7 cellular contexts compared by ENCODE assay signal in genomic region chr11:575324-575995, GRCh38. TPM values are rescaled to one million over a fixed set of nuclear protein-coding genes. Genes with fewer than 3 reads are reported as not detected.
DNase-seq lines count a peak whose midpoint lies in the region; ATAC-seq, FAIRE-seq and TF ChIP-seq lines count a peak whose summit lies in the region.

No MANE protein-coding gene starts in this region.

- CTCF ChIA-PET in HEK293T (lab: Yijun Ruan, JAX) = interaction anchor here (0.7 kb wide), 2 partner anchors 10 kb away, joined by 3 read pairs; no protein-coding TSS in a partner anchor

- H3K27ac Mint-ChIP-seq in activated naive CD8-positive, alpha-beta T cell treated with anti-CD3 and anti-CD28 coated beads, Interleukin-2, amount 10 ng/mL, durations not matched to agents 7 days and 5 days = peak overlapping the region; percentile 21

- peaks cover 1% of the 10 kb centered on the region for H3K36me3 Mint-ChIP-seq in activated naive CD8-positive, alpha-beta T cell treated with anti-CD3 and anti-CD28 coated beads, Interleukin-2, amount 10 ng/mL, durations not matched to agents 7 days and 5 days

- TF ChIP-seq POLR2A in GM12892 (IDR thresholded peaks at IDR 0.05; ENCODE audit: low read depth, low read length) = no peak

- H3K36me3 ChIP-seq in iPS DF 6.9 (ENCODE audit: control insufficient read depth, insufficient read depth, low read length) (no peaks in the 10 kb centered on the region), skeletal muscle tissue (ENCODE audit: control insufficient read depth in 3 of 3, insufficient read depth in 3 of 3, low read length in 3 of 3) (peaks cover 0 to 3% (median 2%) of the 10 kb centered on the region in 3 donors)

- peak; percentile 44 for ATAC-seq in activated naive CD8-positive, alpha-beta T cell treated with anti-CD3 and anti-CD28 coated beads, Interleukin-2, amount 10 ng/mL, durations not matched to agents 7 days and 5 days (ENCODE audit: low read depth)

- H3K4me3 Mint-ChIP-seq in activated naive CD8-positive, alpha-beta T cell treated with anti-CD3 and anti-CD28 coated beads, Interleukin-2, amount 10 ng/mL, durations not matched to agents 7 days and 5 days = peak overlapping the region; percentile 87

- H3K9me3 ChIP-seq in iPS DF 6.9 (ENCODE audit: control insufficient read depth, insufficient read depth, low read length) (no peaks in the 10 kb centered on the region), skeletal muscle tissue (ENCODE audit: control insufficient read depth in 3 of 3, low read length in 3 of 3) (no peaks in the 10 kb centered on the region)

- no CpG with 5 or more reads among the region's 78 CpGs for WGBS in iPS DF 6.9 (ENCODE audit: insufficient coverage, insufficient read length)

- peaks cover 16% of the 10 kb centered on the region for H3K27me3 Mint-ChIP-seq in activated naive CD8-positive, alpha-beta T cell treated with anti-CD3 and anti-CD28 coated beads, Interleukin-2, amount 10 ng/mL, durations not matched to agents 7 days and 5 days

- no peak overlapping the region for H3K27ac ChIP-seq in iPS DF 6.9 (ENCODE audit: low read length)
- H3K27ac ChIP-seq in skeletal muscle tissue (ENCODE audit: low read depth, low read length) = no peak overlapping the region

- peaks cover 14% of the 10 kb centered on the region for H3K4me1 ChIP-seq in iPS DF 6.9 (ENCODE audit: control insufficient read depth, insufficient read depth, low read length)
- H3K4me1 ChIP-seq in skeletal muscle tissue (ENCODE audit: control insufficient read depth in 3 of 3, insufficient read depth in 3 of 3, low read length in 3 of 3) = peaks cover 49 to 57% (median 49%) of the 10 kb centered on the region in 3 donors

- H3K27me3 ChIP-seq in iPS DF 6.9 (ENCODE audit: control insufficient read depth, insufficient read depth, low read length) = peaks cover 5% of the 10 kb centered on the region; the same call in 1 of the 2 replicates
- H3K27me3 ChIP-seq in skeletal muscle tissue (ENCODE audit: control insufficient read depth in 3 of 3, insufficient read depth in 3 of 3, low read length in 3 of 3) = no peaks in the 10 kb centered on the region

- no peak for FAIRE-seq in GM12892 (lab: Jason Lieb, UNC)

- H3K4me3 ChIP-seq in iPS DF 6.9 (ENCODE audit: low read length) (peak overlapping the region; percentile 80), skeletal muscle tissue (ENCODE audit: low read length in 3 of 3) (peak overlapping the region; percentile 51 to 88 (median 80))

- H3K4me1 Mint-ChIP-seq in activated naive CD8-positive, alpha-beta T cell treated with anti-CD3 and anti-CD28 coated beads, Interleukin-2, amount 10 ng/mL, durations not matched to agents 7 days and 5 days = peaks cover 34% of the 10 kb centered on the region

- DNase-seq in GM12892 (ENCODE audit: insufficient read length) (peak; percentile 83), HEK293T (ENCODE audit: extremely low spot score) (no peak), NCI-H146 treated with DMSO at 0.1 percent for 48 hours (lab: John Stamatoyannopoulos, UW; ENCODE audit: unreplicated experiment) (peak; percentile 62), iPS DF 6.9 (ENCODE audit: low read depth, low spot score) (no peak), G401 (ENCODE audit: low spot score) (no peak)
- no peak for DNase-seq in activated naive CD8-positive, alpha-beta T cell treated with anti-CD3 and anti-CD28 coated beads, Interleukin-2, amount 10 ng/mL, durations not matched to agents 7 days and 5 days

- peak overlapping the region; percentile 61 to 83 (median 73) for H3K9ac ChIP-seq in skeletal muscle tissue (ENCODE audit: low read depth in 1 of 3, low read length in 3 of 3)

- no peaks in the 10 kb centered on the region for H3K9me3 Mint-ChIP-seq in activated naive CD8-positive, alpha-beta T cell treated with anti-CD3 and anti-CD28 coated beads, Interleukin-2, amount 10 ng/mL, durations not matched to agents 7 days and 5 days

- POLR2A ChIA-PET in HEK293T (lab: Yijun Ruan, JAX) = interaction anchor here (0.6 to 1.1 kb wide), 14 partner anchors 10 to 368 kb away, joined by 3 to 17 read pairs (median 3); partner anchors contain the start of genes BET1L, GATD1, IRF7 and PNPLA2
- POLR2A ChIA-PET in activated naive CD8-positive, alpha-beta T cell treated with anti-CD3 and anti-CD28 coated beads, Interleukin-2, amount 10 ng/mL, durations not matched to agents 7 days and 5 days (lab: Charles Lee) = interaction anchor here (0.6 to 2.0 kb wide), 18 partner anchors 9 to 281 kb away, joined by 3 to 28 read pairs (median 4); partner anchors contain the start of genes IRF7, PNPLA2, SIGIRR and TALDO1

- in situ Hi-C loops in G401 (cut with HindIII; ENCODE audit: low sequenced_read_pairs) = no loop called here

TF ChIP-seq in HEK293T, 16 proteins besides CTCF, POLR2A, EP300 and RAD21:
- TF ChIP-seq ELF4 (IDR thresholded peaks at IDR 0.05) (no peak), ZNF384 (IDR thresholded peaks at IDR 0.05) (no peak), CTBP1 (IDR thresholded peaks at IDR 0.05; ENCODE audit: borderline replicate concordance) (no peak), FOXM1 (IDR thresholded peaks at IDR 0.05; ENCODE audit: borderline replicate concordance) (no peak), L3MBTL2 (conservative IDR thresholded peaks at IDR 0.05) (peak; percentile 58)
TF ChIP-seq in HEK293T: peak in this region for 1.

RNA-seq across cellular contexts. Expression of gene PHRF1, which starts 0.8 kb away (rescaled TPM):
- polyA plus RNA-seq in GM12892 (2012; ENCODE audit: missing spikeins) = 6.1 TPM
- total RNA-seq in activated naive CD8-positive, alpha-beta T cell treated with anti-CD3 and anti-CD28 coated beads, Interleukin-2, amount 10 ng/mL, durations not matched to agents 7 days and 5 days = 10 to 100 TPM; 55.4 to 58.9 TPM
- 21.9 TPM for total RNA-seq in skeletal muscle tissue
- 34.8 and 39.3 TPM in 2 replicates for total RNA-seq in G401 (2014; rRNA removed; shearing (Covaris generic))

RNA-seq across cellular contexts. Expression of gene RASSF7, which starts 14.7 kb away (rescaled TPM):
- polyA plus RNA-seq in GM12892 (2012; ENCODE audit: missing spikeins) = 7.8 TPM
- 10 to 100 TPM; 36.5 to 41.0 TPM for total RNA-seq in activated naive CD8-positive, alpha-beta T cell treated with anti-CD3 and anti-CD28 coated beads, Interleukin-2, amount 10 ng/mL, durations not matched to agents 7 days and 5 days
- total RNA-seq in skeletal muscle tissue = 0.52 TPM
- total RNA-seq in G401 (2014; rRNA removed; shearing (Covaris generic)) = 43.1 and 107 TPM in 2 replicates

RNA-seq across cellular contexts. Expression of gene LMNTD2, which starts 14.9 kb away (rescaled TPM):
- 0.47 TPM for polyA plus RNA-seq in GM12892 (2012; ENCODE audit: missing spikeins)
- total RNA-seq in activated naive CD8-positive, alpha-beta T cell treated with anti-CD3 and anti-CD28 coated beads, Interleukin-2, amount 10 ng/mL, durations not matched to agents 7 days and 5 days = 1 to 10 TPM; 2.5 to 2.7 TPM
- under 0.01 TPM for total RNA-seq in skeletal muscle tissue
- 2.0 and 2.1 TPM in 2 replicates for total RNA-seq in G401 (2014; rRNA removed; shearing (Covaris generic))

RNA-seq across cellular contexts. Expression of gene LRRC56, which starts 38.1 kb away (rescaled TPM):
- polyA plus RNA-seq in GM12892 (2012; ENCODE audit: missing spikeins) = 0.30 TPM
- 1 to 10 TPM; 4.3 to 4.7 TPM for total RNA-seq in activated naive CD8-positive, alpha-beta T cell treated with anti-CD3 and anti-CD28 coated beads, Interleukin-2, amount 10 ng/mL, durations not matched to agents 7 days and 5 days
- total RNA-seq in skeletal muscle tissue = under 0.01 TPM
- total RNA-seq in G401 (2014; rRNA removed; shearing (Covaris generic)) = 0.03 and 1.0 TPM in 2 replicates

RNA-seq across cellular contexts. Expression of gene HRAS, which starts 40.1 kb away (rescaled TPM):
- 28.5 TPM for polyA plus RNA-seq in GM12892 (2012; ENCODE audit: missing spikeins)
- 10 to 100 TPM; 47.6 to 49.9 TPM for total RNA-seq in activated naive CD8-positive, alpha-beta T cell treated with anti-CD3 and anti-CD28 coated beads, Interleukin-2, amount 10 ng/mL, durations not matched to agents 7 days and 5 days
- 63.2 TPM for total RNA-seq in skeletal muscle tissue
- 51.7 and 60.1 TPM in 2 replicates for total RNA-seq in G401 (2014; rRNA removed; shearing (Covaris generic))

Comparison
In these comparisons a context has a peak if more than half of its experiments do, and no peak if none do; other contexts are left out.
1. DNase-seq: peak in GM12892 (single experiment) and NCI-H146 treated with DMSO at 0.1 percent for 48 hours (single experiment); none in HEK293T (single experiment), activated naive CD8-positive, alpha-beta T cell treated with anti-CD3 and anti-CD28 coated beads, Interleukin-2, amount 10 ng/mL, durations not matched to agents 7 days and 5 days (single experiment), iPS DF 6.9 (single experiment) and G401 (single experiment).
2. RNA of gene RASSF7, which starts 14.7 kb away (total RNA-seq): 43.1 to 107 TPM in G401 and 36.5 to 41.0 TPM in activated naive CD8-positive, alpha-beta T cell treated with anti-CD3 and anti-CD28 coated beads, Interleukin-2, amount 10 ng/mL, durations not matched to agents 7 days and 5 days; 0.52 TPM in skeletal muscle tissue (single experiment); every median in the first group is over 10 times any median in the second.